1 cellular context compared by ENCODE assay signal in the genomic region with DNA sequence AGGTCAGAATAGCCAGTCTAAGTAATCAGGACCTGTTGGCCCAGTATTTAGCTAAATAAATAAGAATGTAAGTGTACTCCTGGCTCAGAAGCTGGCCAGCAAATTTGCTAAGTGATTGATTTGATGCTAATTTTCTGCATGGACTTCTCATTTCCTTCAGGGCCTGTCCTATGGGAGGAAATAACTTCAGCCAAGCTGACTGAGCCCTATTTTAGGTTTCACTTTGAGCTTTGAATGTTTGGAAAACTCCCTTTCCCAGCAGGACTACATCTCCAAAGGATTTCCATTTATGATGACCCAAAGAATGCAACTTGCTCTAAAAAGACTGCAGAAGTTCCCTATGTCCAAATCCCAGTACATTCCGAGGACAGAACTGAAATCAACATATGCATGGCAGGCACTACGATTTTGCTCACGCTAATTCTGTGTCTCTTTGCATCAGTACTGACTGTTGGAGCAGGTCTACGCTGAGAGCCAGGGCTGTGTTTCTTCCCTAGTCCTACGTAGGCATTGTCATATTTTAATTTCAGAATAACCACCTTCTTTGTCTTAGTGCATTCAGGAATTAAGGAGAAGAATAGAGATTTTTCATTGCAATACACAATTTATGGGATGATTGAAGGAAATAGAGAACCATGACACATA.
TF ChIP-seq lines count a peak whose summit lies in the region.

No MANE protein-coding gene starts in this region.

TF ChIP-seq in GM23338, 12 proteins besides CTCF, POLR2A, EP300 and RAD21 (continued from another document):
- TF ChIP-seq, protein P1, sequence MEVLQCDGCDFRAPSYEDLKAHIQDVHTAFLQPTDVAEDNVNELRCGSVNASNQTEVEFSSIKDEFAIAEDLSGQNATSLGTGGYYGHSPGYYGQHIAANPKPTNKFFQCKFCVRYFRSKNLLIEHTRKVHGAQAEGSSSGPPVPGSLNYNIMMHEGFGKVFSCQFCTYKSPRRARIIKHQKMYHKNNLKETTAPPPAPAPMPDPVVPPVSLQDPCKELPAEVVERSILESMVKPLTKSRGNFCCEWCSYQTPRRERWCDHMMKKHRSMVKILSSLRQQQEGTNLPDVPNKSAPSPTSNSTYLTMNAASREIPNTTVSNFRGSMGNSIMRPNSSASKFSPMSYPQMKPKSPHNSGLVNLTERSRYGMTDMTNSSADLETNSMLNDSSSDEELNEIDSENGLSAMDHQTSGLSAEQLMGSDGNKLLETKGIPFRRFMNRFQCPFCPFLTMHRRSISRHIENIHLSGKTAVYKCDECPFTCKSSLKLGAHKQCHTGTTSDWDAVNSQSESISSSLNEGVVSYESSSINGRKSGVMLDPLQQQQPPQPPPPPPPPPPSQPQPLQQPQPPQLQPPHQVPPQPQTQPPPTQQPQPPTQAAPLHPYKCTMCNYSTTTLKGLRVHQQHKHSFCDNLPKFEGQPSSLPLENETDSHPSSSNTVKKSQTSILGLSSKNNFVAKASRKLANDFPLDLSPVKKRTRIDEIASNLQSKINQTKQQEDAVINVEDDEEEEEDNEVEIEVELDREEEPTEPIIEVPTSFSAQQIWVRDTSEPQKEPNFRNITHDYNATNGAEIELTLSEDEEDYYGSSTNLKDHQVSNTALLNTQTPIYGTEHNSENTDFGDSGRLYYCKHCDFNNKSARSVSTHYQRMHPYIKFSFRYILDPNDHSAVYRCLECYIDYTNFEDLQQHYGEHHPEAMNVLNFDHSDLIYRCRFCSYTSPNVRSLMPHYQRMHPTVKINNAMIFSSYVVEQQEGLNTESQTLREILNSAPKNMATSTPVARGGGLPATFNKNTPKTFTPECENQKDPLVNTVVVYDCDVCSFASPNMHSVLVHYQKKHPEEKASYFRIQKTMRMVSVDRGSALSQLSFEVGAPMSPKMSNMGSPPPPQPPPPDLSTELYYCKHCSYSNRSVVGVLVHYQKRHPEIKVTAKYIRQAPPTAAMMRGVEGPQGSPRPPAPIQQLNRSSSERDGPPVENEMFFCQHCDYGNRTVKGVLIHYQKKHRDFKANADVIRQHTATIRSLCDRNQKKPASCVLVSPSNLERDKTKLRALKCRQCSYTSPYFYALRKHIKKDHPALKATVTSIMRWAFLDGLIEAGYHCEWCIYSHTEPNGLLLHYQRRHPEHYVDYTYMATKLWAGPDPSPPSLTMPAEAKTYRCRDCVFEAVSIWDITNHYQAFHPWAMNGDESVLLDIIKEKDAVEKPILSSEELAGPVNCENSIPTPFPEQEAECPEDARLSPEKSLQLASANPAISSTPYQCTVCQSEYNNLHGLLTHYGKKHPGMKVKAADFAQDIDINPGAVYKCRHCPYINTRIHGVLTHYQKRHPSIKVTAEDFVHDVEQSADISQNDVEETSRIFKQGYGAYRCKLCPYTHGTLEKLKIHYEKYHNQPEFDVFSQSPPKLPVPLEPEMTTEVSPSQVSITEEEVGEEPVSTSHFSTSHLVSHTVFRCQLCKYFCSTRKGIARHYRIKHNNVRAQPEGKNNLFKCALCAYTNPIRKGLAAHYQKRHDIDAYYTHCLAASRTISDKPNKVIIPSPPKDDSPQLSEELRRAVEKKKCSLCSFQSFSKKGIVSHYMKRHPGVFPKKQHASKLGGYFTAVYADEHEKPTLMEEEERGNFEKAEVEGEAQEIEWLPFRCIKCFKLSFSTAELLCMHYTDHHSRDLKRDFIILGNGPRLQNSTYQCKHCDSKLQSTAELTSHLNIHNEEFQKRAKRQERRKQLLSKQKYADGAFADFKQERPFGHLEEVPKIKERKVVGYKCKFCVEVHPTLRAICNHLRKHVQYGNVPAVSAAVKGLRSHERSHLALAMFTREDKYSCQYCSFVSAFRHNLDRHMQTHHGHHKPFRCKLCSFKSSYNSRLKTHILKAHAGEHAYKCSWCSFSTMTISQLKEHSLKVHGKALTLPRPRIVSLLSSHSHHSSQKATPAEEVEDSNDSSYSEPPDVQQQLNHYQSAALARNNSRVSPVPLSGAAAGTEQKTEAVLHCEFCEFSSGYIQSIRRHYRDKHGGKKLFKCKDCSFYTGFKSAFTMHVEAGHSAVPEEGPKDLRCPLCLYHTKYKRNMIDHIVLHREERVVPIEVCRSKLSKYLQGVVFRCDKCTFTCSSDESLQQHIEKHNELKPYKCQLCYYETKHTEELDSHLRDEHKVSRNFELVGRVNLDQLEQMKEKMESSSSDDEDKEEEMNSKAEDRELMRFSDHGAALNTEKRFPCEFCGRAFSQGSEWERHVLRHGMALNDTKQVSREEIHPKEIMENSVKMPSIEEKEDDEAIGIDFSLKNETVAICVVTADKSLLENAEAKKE (CRISPR knock-in tag; IDR thresholded peaks at IDR 0.05), result no peak
- TF ChIP-seq CREB1 (CRISPR knock-in tag; IDR thresholded peaks at IDR 0.05; ENCODE audit: low read depth), result no peak
- TF ChIP-seq EZH2phosphoT487 (IDR thresholded peaks at IDR 0.05; ENCODE audit: unreplicated experiment), result no peak
- no peak for TF ChIP-seq EZH2 (IDR thresholded peaks at IDR 0.05; ENCODE audit: low read depth, unreplicated experiment)
